8 cellular contexts compared by ENCODE assay signal in genomic region chr4:102344520-102344954, GRCh38. TPM values are rescaled to one million over a fixed set of nuclear protein-coding genes. Genes with fewer than 3 reads are reported as not detected.
DNase-seq lines count a peak whose midpoint lies in the region; ATAC-seq and TF ChIP-seq lines count a peak whose summit lies in the region.

No MANE protein-coding gene starts in this region.

- peak overlapping the region; percentile 96 for H3K27ac ChIP-seq in CD8-positive, alpha-beta T cell (ENCODE audit: low read depth, low read length)
- H3K27ac ChIP-seq in SK-N-MC (peak overlapping the region; percentile 14; the same call in 1 of the 2 replicates), left ventricle myocardium inferior (replicated peaks) (peak overlapping the region; percentile 63)

- H3K9ac ChIP-seq in SK-N-MC (ENCODE audit: insufficient read length) = peak overlapping the region; percentile 72

- H3K4me1 Mint-ChIP-seq in CD8-positive, alpha-beta T cell (ENCODE audit: low read depth) = peaks cover 59% of the 10 kb centered on the region
- H3K4me1 Mint-ChIP-seq in activated naive CD8-positive, alpha-beta T cell treated with anti-CD3 and anti-CD28 coated beads, Interleukin-2, amount 10 ng/mL, durations not matched to agents 7 days and 5 days = peaks cover 36% of the 10 kb centered on the region

- H3K27me3 ChIP-seq in CD8-positive, alpha-beta T cell (ENCODE audit: insufficient read depth, low read length) = no peaks in the 10 kb centered on the region
- H3K27me3 ChIP-seq in left ventricle myocardium inferior (ENCODE audit: low read depth) = no peaks in the 10 kb centered on the region

- peaks cover 15% of the 10 kb centered on the region for H3K36me3 Mint-ChIP-seq in CD8-positive, alpha-beta T cell
- peaks cover 23% of the 10 kb centered on the region for H3K36me3 Mint-ChIP-seq in activated naive CD8-positive, alpha-beta T cell treated with anti-CD3 and anti-CD28 coated beads, Interleukin-2, amount 10 ng/mL, durations not matched to agents 7 days and 5 days

- no peaks in the 10 kb centered on the region for H3K9me3 Mint-ChIP-seq in CD8-positive, alpha-beta T cell
- no peaks in the 10 kb centered on the region for H3K9me3 Mint-ChIP-seq in activated naive CD8-positive, alpha-beta T cell treated with anti-CD3 and anti-CD28 coated beads, Interleukin-2, amount 10 ng/mL, durations not matched to agents 7 days and 5 days

- peak; percentile 43 to 81 (median 65) for DNase-seq in CD8-positive, alpha-beta T cell
- DNase-seq in SK-N-MC (ENCODE audit: low read depth, low spot score) (no peak), left ventricle myocardium inferior (peak; percentile 53), renal cortical epithelial cell (ENCODE audit: low read depth) (peak; percentile 43), G401 (ENCODE audit: low spot score) (no peak)
- DNase-seq in activated naive CD8-positive, alpha-beta T cell treated with anti-CD3 and anti-CD28 coated beads, Interleukin-2, amount 10 ng/mL, durations not matched to agents 7 days and 5 days = peak; percentile 82

- peak overlapping the region; percentile 85 for H3K4me3 ChIP-seq in CD8-positive, alpha-beta T cell (ENCODE audit: low read depth, low read length)
- H3K4me3 ChIP-seq in SK-N-MC = peak overlapping the region; percentile 80
- peak overlapping the region; percentile 75 for H3K4me3 ChIP-seq in left ventricle myocardium inferior

- ATAC-seq in CD8-positive, alpha-beta T cell = peak; percentile 51
- ATAC-seq in GM19372 (IDR thresholded peaks at IDR 0.05; ENCODE audit: low read depth, unreplicated experiment) (peak; percentile 46), HG03460 (IDR thresholded peaks at IDR 0.05; ENCODE audit: unreplicated experiment) (peak; percentile 41)
- ATAC-seq in activated naive CD8-positive, alpha-beta T cell treated with anti-CD3 and anti-CD28 coated beads, Interleukin-2, amount 10 ng/mL, durations not matched to agents 7 days and 5 days (ENCODE audit: low read depth) = peak; percentile 56

- no peaks in the 10 kb centered on the region for H3K27me3 Mint-ChIP-seq in CD8-positive, alpha-beta T cell (ENCODE audit: low read depth)
- peaks cover 4% of the 10 kb centered on the region for H3K27me3 Mint-ChIP-seq in activated naive CD8-positive, alpha-beta T cell treated with anti-CD3 and anti-CD28 coated beads, Interleukin-2, amount 10 ng/mL, durations not matched to agents 7 days and 5 days

- CTCF ChIA-PET in CD8-positive, alpha-beta T cell (lab: Charles Lee) = interaction anchor here (1.0 to 2.1 kb wide), 3 partner anchors 87 to 261 kb away, joined by 3 to 14 read pairs (median 3); no protein-coding TSS in a partner anchor

- H3K9me3 ChIP-seq in CD8-positive, alpha-beta T cell (ENCODE audit: low read length) = no peaks in the 10 kb centered on the region
- H3K9me3 ChIP-seq in SK-N-MC (ENCODE audit: low read depth, low read length) (no peaks in the 10 kb centered on the region), left ventricle myocardium inferior (replicated peaks) (no peaks in the 10 kb centered on the region)

- intact Hi-C loops in CD8-positive, alpha-beta T cell (cut with DNase I, micrococcal nuclease) = loop anchor here (1.0 to 10.0 kb wide), 10 partner anchors 46 to 1320 kb away; partner anchors contain the start of genes CENPE (in 2 of the 2), CISD2 (in 2 of the 2), BDH2 (in 1 of the 2) and NFKB1 (in 1 of the 2)
- intact Hi-C loops in left ventricle myocardium inferior (cut with micrococcal nuclease) = no loop called here

- no peaks in the 10 kb centered on the region for H3K36me3 ChIP-seq in CD8-positive, alpha-beta T cell (ENCODE audit: insufficient read depth, low read length)
- H3K36me3 ChIP-seq in SK-N-MC (ENCODE audit: insufficient read depth, low read length) (no peaks in the 10 kb centered on the region), left ventricle myocardium inferior (no peaks in the 10 kb centered on the region)

- POLR2A ChIA-PET in CD8-positive, alpha-beta T cell (lab: Charles Lee) = interaction anchor here (0.6 to 2.5 kb wide), 7 partner anchors 8 to 997 kb away, joined by 3 to 11 read pairs (median 3); partner anchors contain the start of genes MANBA, PPP3CA and UBE2D3
- POLR2A ChIA-PET in activated naive CD8-positive, alpha-beta T cell treated with anti-CD3 and anti-CD28 coated beads, Interleukin-2, amount 10 ng/mL, durations not matched to agents 7 days and 5 days (lab: Charles Lee) = interaction anchor here (0.9 to 3.1 kb wide), 7 partner anchors 13 to 756 kb away, joined by 3 to 31 read pairs (median 4); partner anchors contain the start of genes CISD2 and UBE2D3

- peak overlapping the region; percentile 96 for H3K27ac Mint-ChIP-seq in CD8-positive, alpha-beta T cell
- H3K27ac Mint-ChIP-seq in activated naive CD8-positive, alpha-beta T cell treated with anti-CD3 and anti-CD28 coated beads, Interleukin-2, amount 10 ng/mL, durations not matched to agents 7 days and 5 days = peak overlapping the region; percentile 96

- peaks cover 33% of the 10 kb centered on the region for H3K4me1 ChIP-seq in CD8-positive, alpha-beta T cell (ENCODE audit: insufficient read depth, low read length)
- H3K4me1 ChIP-seq in left ventricle myocardium inferior = peaks cover 26% of the 10 kb centered on the region

- TF ChIP-seq CTCF in CD8-positive, alpha-beta T cell (IDR thresholded peaks at IDR 0.05) = no peak
- TF ChIP-seq CTCF in left ventricle myocardium inferior (IDR thresholded peaks at IDR 0.05; ENCODE audit: borderline replicate concordance) = no peak

- H3K4me3 Mint-ChIP-seq in CD8-positive, alpha-beta T cell = peak overlapping the region; percentile 92
- peak overlapping the region; percentile 91 for H3K4me3 Mint-ChIP-seq in activated naive CD8-positive, alpha-beta T cell treated with anti-CD3 and anti-CD28 coated beads, Interleukin-2, amount 10 ng/mL, durations not matched to agents 7 days and 5 days

- in situ Hi-C loops in G401 (cut with HindIII; ENCODE audit: low sequenced_read_pairs) = no loop called here

RNA-seq across cellular contexts. Expression of gene SLC39A8, which starts 0.7 kb away (rescaled TPM):
- total RNA-seq in CD8-positive, alpha-beta T cell = 10 to 100 TPM; 19.1 to 20.0 TPM
- total RNA-seq in activated naive CD8-positive, alpha-beta T cell treated with anti-CD3 and anti-CD28 coated beads, Interleukin-2, amount 10 ng/mL, durations not matched to agents 7 days and 5 days = 10 to 100 TPM; 60.9 to 66.5 TPM
- total RNA-seq in left ventricle myocardium inferior = 3.5 TPM
- total RNA-seq in renal cortical epithelial cell = 23.7 and 58.5 TPM in 2 replicates
- 6.7 and 11.1 TPM in 2 replicates for total RNA-seq in G401 (2014; rRNA removed; shearing (Covaris generic))

Comparison
In these comparisons a context has a peak if more than half of its experiments do, and no peak if none do; other contexts are left out.
1. DNase-seq: peak in CD8-positive, alpha-beta T cell (7 of 7), activated naive CD8-positive, alpha-beta T cell treated with anti-CD3 and anti-CD28 coated beads, Interleukin-2, amount 10 ng/mL, durations not matched to agents 7 days and 5 days (single experiment), left ventricle myocardium inferior (single experiment) and renal cortical epithelial cell (single experiment); none in SK-N-MC (single experiment) and G401 (single experiment).
2. H3K27ac ChIP-seq: peak in every context shown above with its lines; median percentile 96 in CD8-positive, alpha-beta T cell; 63 in left ventricle myocardium inferior; 14 in SK-N-MC.
3. Peak in every context shown above with its lines, with median percentiles within 50 percentile points of each other: ATAC-seq and H3K4me3 ChIP-seq.